1 cellular context compared by ENCODE assay signal in genomic region chr12:14774074-14774943, GRCh38.
A peak's percentile ranks its signal among the peaks of the same experiment; 100 is the strongest.
TF ChIP-seq lines count a peak whose summit lies in the region.

No MANE protein-coding gene starts in this region.

TF ChIP-seq in WTC11, 78 proteins besides CTCF, POLR2A, EP300 and RAD21 (continued from another document):
- TF ChIP-seq AFF4 (CRISPR knock-in tag; IDR thresholded peaks at IDR 0.05; ENCODE audit: borderline replicate concordance), result no peak
- TF ChIP-seq, protein P1, sequence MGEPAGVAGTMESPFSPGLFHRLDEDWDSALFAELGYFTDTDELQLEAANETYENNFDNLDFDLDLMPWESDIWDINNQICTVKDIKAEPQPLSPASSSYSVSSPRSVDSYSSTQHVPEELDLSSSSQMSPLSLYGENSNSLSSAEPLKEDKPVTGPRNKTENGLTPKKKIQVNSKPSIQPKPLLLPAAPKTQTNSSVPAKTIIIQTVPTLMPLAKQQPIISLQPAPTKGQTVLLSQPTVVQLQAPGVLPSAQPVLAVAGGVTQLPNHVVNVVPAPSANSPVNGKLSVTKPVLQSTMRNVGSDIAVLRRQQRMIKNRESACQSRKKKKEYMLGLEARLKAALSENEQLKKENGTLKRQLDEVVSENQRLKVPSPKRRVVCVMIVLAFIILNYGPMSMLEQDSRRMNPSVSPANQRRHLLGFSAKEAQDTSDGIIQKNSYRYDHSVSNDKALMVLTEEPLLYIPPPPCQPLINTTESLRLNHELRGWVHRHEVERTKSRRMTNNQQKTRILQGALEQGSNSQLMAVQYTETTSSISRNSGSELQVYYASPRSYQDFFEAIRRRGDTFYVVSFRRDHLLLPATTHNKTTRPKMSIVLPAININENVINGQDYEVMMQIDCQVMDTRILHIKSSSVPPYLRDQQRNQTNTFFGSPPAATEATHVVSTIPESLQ (CRISPR knock-in tag; IDR thresholded peaks at IDR 0.05), result no peak
- TF ChIP-seq SP1 (CRISPR knock-in tag; conservative IDR thresholded peaks at IDR 0.05), result peak; percentile 73; the same call in 1 of the 2 replicates
- TF ChIP-seq STAT6 (CRISPR knock-in tag; conservative IDR thresholded peaks at IDR 0.05; ENCODE audit: low read depth), result no peak
- no peak for TF ChIP-seq CREM (CRISPR knock-in tag; IDR thresholded peaks at IDR 0.05)
- no peak for TF ChIP-seq ZNF416 (CRISPR knock-in tag; IDR thresholded peaks at IDR 0.05)
- TF ChIP-seq TEAD1 (CRISPR knock-in tag; IDR thresholded peaks at IDR 0.05), result peak; percentile 79; the same call in 1 of the 2 replicates
- TF ChIP-seq ZBTB43 (CRISPR knock-in tag; IDR thresholded peaks at IDR 0.05), result no peak
- TF ChIP-seq SMAD3 (CRISPR knock-in tag; IDR thresholded peaks at IDR 0.05; ENCODE audit: borderline replicate concordance), result peak; percentile 67; the same call in 1 of the 2 replicates
- peak; percentile 84; the same call in 1 of the 2 replicates for TF ChIP-seq ZNF138 (CRISPR knock-in tag; conservative IDR thresholded peaks at IDR 0.05)
- TF ChIP-seq ATF1 (CRISPR knock-in tag; IDR thresholded peaks at IDR 0.05), result no peak
- TF ChIP-seq HMGXB4 (CRISPR knock-in tag; IDR thresholded peaks at IDR 0.05), result peak; percentile 63; the same call in 1 of the 2 replicates
